Comparison of ENCODE assay signal across 8 cellular contexts in the genomic region with DNA sequence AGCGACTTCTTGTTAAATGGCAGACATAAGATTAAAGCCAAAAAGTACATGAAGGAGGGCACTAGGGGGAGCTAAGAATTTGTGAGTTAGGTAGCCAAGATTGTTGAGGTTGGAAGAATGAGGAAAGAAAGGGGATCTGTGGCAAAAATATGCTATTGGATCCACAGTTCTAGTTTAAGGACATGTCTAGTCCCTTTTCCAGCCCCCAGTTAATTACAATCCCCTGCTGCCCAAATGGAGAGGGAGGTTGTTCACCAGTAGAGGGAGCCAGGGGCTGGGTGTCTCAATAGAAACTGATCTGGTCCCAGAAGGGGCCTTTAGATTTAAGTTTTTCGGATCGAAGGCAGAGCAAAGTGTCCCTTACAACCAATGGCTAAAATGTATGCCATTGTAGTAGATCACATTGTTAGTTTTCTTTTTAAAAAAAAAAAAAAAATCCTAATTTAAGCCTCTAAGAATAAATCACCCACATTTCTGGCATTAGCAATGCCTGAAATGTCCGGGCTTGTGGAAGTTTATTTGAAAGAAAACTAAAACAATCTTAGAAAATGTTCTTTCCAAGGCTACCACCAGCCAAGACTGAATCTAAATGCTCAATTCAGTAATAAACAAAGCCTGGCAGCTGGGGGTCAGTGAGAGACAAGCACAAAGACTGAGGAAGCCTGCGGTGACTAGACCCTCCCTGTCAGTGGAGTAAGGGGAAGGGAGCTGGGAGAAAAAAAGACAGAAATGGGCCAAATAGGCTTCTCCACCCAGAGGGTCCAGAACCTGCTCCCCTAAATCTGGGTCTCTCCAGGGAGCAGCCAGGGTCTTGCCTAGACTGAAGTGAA. TPM values are rescaled to one million over a fixed set of nuclear protein-coding genes. Genes with fewer than 3 reads are reported as not detected.
A peak's percentile ranks its signal among the peaks of the same experiment; 100 is the strongest.
DNase-seq lines count a peak whose midpoint lies in the region; ATAC-seq and TF ChIP-seq lines count a peak whose summit lies in the region.

No MANE protein-coding gene starts in this region.

- no peak overlapping the region for H3K4me3 ChIP-seq in dorsolateral prefrontal cortex

- intact Hi-C loops in Calu3 (cut with micrococcal nuclease; ENCODE audit: unreplicated experiment): loop anchor here (1.0 to 2.0 kb wide), 2 partner anchors 42 to 107 kb away; no protein-coding TSS in a partner anchor
- intact Hi-C loops in dorsolateral prefrontal cortex (cut with DNase I): loop anchor here in 1 of 2 donors (10.0 kb wide), 1 partner anchor 109 kb away; no protein-coding TSS in a partner anchor

- H3K27ac ChIP-seq in dorsolateral prefrontal cortex: peak overlapping the region in 3 of 59 donors; percentile 20 to 61 (median 53)

- H3K36me3 Mint-ChIP-seq in Calu3 (ENCODE audit: insufficient read depth, unreplicated experiment) (no peaks in the 10 kb centered on the region), neural crest cell (ENCODE audit: low read depth) (no peaks in the 10 kb centered on the region)

- H3K4me1 Mint-ChIP-seq in Calu3 (ENCODE audit: low read depth, unreplicated experiment) (peaks cover 25% of the 10 kb centered on the region), neural crest cell (peaks cover 21% of the 10 kb centered on the region)

- peak; percentile 76 for TF ChIP-seq CTCF in Calu3 (IDR thresholded peaks at IDR 0.05; ENCODE audit: unreplicated experiment)
- peak in 54 of 56 donors; percentile 0 to 65 (median 44) for TF ChIP-seq CTCF in dorsolateral prefrontal cortex (IDR thresholded peaks at IDR 0.05 in 54 of 56, conservative IDR thresholded peaks at IDR 0.05 in 2 of 56; ENCODE audit: low read depth in 1 of 56, partially characterized antibody in 56 of 56)
- peak; percentile 67 for TF ChIP-seq CTCF in neural crest cell (conservative IDR thresholded peaks at IDR 0.05)

- ATAC-seq in HG03378 (IDR thresholded peaks at IDR 0.05; ENCODE audit: unreplicated experiment): no peak
- ATAC-seq in HG02610 (IDR thresholded peaks at IDR 0.05; ENCODE audit: unreplicated experiment): no peak

- no peaks in the 10 kb centered on the region for H3K27me3 Mint-ChIP-seq in Calu3 (ENCODE audit: unreplicated experiment)
- H3K27me3 Mint-ChIP-seq in neural crest cell (ENCODE audit: low read depth): peaks cover 22% of the 10 kb centered on the region

- no peaks in the 10 kb centered on the region for H3K27me3 ChIP-seq in dorsolateral prefrontal cortex

- no TSS peak for BruUV-seq in Calu3 (replicated peaks; lab: Mats Ljungman, UMichigan)

- CTCF ChIA-PET in Calu3 (lab: Charles Lee): interaction anchor here (0.6 kb wide), 2 partner anchors 12 to 609 kb away, joined by 3 read pairs; no protein-coding TSS in a partner anchor

- DNase-seq in Calu3 (peak; percentile 15), LHCN-M2 (ENCODE audit: low read depth) (peak; percentile 79), dorsolateral prefrontal cortex (no peak), neural crest cell (ENCODE audit: low read depth, low spot score) (no peak), RPMI8226 (no peak), DMS79 (lab: John Stamatoyannopoulos, UW) (no peak)

- H3K9me3 Mint-ChIP-seq in Calu3 (ENCODE audit: low read depth, unreplicated experiment) (no peaks in the 10 kb centered on the region), neural crest cell (no peaks in the 10 kb centered on the region)

- H3K27ac Mint-ChIP-seq in Calu3 (ENCODE audit: unreplicated experiment) (no peak overlapping the region), neural crest cell (ENCODE audit: unreplicated experiment) (no peak overlapping the region)

- H3K4me3 Mint-ChIP-seq in Calu3 (ENCODE audit: low read depth, unreplicated experiment) (no peak overlapping the region), neural crest cell (no peak overlapping the region)

RNA-seq across cellular contexts. Expression of gene COL8A1, which starts 7.1 kb away (rescaled TPM):
- total RNA-seq in Calu3 (2022) (0.71 and 1.1 TPM in 2 replicates), LHCN-M2 (2014; rRNA removed) (86.6 and 102 TPM in 2 replicates), dorsolateral prefrontal cortex (10 to 100 TPM in 5 of 120 experiments, 1 to 10 TPM in 103, under 1 TPM in 12; 0.29 to 29.8 (median 2.4) TPM), neural crest cell (0.14 and 0.28 TPM in 2 replicates)
- polyA plus RNA-seq in LHCN-M2 (2012): 363 TPM

Comparison
In these comparisons a context has a peak if more than half of its experiments do, and no peak if none do; other contexts are left out.
1. DNase-seq: peak in Calu3 (single experiment) and LHCN-M2 (single experiment); none in dorsolateral prefrontal cortex (0 of 10), neural crest cell (single experiment), RPMI8226 (single experiment) and DMS79 (single experiment).
2. Peak in every context shown above with its lines, with median percentiles within 50 percentile points of each other: CTCF ChIP-seq.